ENCODE assay signal across 1 cellular context in genomic region chr10:125148021-125148439, GRCh38.
TF ChIP-seq lines count a peak whose summit lies in the region.

No MANE protein-coding gene starts in this region.

TF ChIP-seq in HEK293, 187 proteins besides CTCF, POLR2A, EP300 and RAD21 (continued from another document):
- TF ChIP-seq TSHZ1 (tag by site-specific recombination; IDR thresholded peaks at IDR 0.05; ENCODE audit: borderline replicate concordance) (no peak), ZBTB20 (tag by site-specific recombination; IDR thresholded peaks at IDR 0.05) (peak; percentile 64; the same call in 1 of the 2 replicates)
